Comparison of ENCODE assay signal across 8 cellular contexts in the genomic region with DNA sequence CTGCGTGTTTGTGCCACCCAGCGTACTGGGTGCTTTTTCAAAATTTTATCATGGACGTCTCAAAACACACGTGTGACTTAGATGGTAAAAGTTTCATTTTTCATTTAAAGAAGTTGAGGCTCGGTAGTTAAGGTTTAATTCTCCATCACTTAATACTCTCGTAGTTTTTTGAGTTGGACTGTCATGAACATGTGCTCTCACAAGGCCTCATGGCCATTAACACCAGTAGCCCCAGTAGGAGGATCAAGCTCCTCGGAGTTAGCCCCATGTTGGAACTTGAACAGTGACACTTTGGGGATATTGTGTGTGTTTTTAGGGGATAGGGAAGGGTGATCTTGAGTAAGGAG. TPM values are rescaled to one million over a fixed set of nuclear protein-coding genes. Genes with fewer than 3 reads are reported as not detected.
DNase-seq lines count a peak whose midpoint lies in the region; ATAC-seq and TF ChIP-seq lines count a peak whose summit lies in the region.

No MANE protein-coding gene starts in this region.

- no peaks in the 10 kb centered on the region for H3K27me3 ChIP-seq in CD4-positive, alpha-beta T cell (ENCODE audit: control insufficient read depth, insufficient read depth, low read length)
- H3K27me3 ChIP-seq in Loucy (ENCODE audit: insufficient read depth, low read length, poor library complexity, severe bottlenecking): no peaks in the 10 kb centered on the region
- H3K27me3 ChIP-seq in dorsolateral prefrontal cortex: no peaks in the 10 kb centered on the region
- no peaks in the 10 kb centered on the region for H3K27me3 ChIP-seq in neural cell (ENCODE audit: insufficient read depth, low read depth, low read length)

- intact Hi-C loops in CD4-positive, alpha-beta T cell (cut with DNase I, micrococcal nuclease): loop anchor here (1.0 to 5.0 kb wide), 6 partner anchors 32 to 458 kb away; partner anchors contain the start of genes NCL (in 2 of the 2), PDE6D (in 1 of the 2) and PSMD1 (in 1 of the 2)
- intact Hi-C loops in dorsolateral prefrontal cortex (cut with DNase I): loop anchor here (2.0 to 10.0 kb wide), 5 partner anchors 42 to 200 kb away; partner anchors contain the start of gene NCL (in 1 of the 2)

- H3K9me3 Mint-ChIP-seq in CD4-positive, alpha-beta T cell: no peaks in the 10 kb centered on the region

- H3K4me1 Mint-ChIP-seq in CD4-positive, alpha-beta T cell (ENCODE audit: low read depth): peaks cover 24% of the 10 kb centered on the region

- H3K4me1 ChIP-seq in Loucy (ENCODE audit: insufficient read depth, low read length, poor library complexity, severe bottlenecking): peaks cover 36% of the 10 kb centered on the region

- no peaks in the 10 kb centered on the region for H3K9me2 ChIP-seq in Loucy (replicated peaks; ENCODE audit: low read depth, low read length)
- no peaks in the 10 kb centered on the region for H3K9me2 ChIP-seq in neural cell (ENCODE audit: insufficient read depth, low read length)

- H4K20me1 ChIP-seq in Loucy (ENCODE audit: insufficient read depth, low read length, poor library complexity, severe bottlenecking) (no peaks in the 10 kb centered on the region), neural cell (ENCODE audit: insufficient read depth) (no peaks in the 10 kb centered on the region)

- H3K4me3 Mint-ChIP-seq in CD4-positive, alpha-beta T cell: peak overlapping the region; percentile 91

- no peaks in the 10 kb centered on the region for H3K27me3 Mint-ChIP-seq in CD4-positive, alpha-beta T cell

- H3K27ac ChIP-seq in CD4-positive, alpha-beta T cell (ENCODE audit: low read depth, low read length): peak overlapping the region; percentile 87
- H3K27ac ChIP-seq in dorsolateral prefrontal cortex (peak overlapping the region in 58 of 59 donors; percentile 62 to 97 (median 92)), neural cell (ENCODE audit: low read length) (peak overlapping the region; percentile 69)

- POLR2A ChIA-PET in CD4-positive, alpha-beta T cell (lab: Charles Lee): interaction anchor here (0.9 to 2.4 kb wide), 9 partner anchors 9 to 390 kb away, joined by 3 to 67 read pairs (median 5); partner anchors contain the start of genes HTR2B, NCL and PTMA

- peaks cover 19% of the 10 kb centered on the region for H3K79me2 ChIP-seq in Loucy (ENCODE audit: insufficient read depth, low read length)
- H3K79me2 ChIP-seq in neural cell (replicated peaks; ENCODE audit: insufficient read depth, low read length): no peaks in the 10 kb centered on the region

- TF ChIP-seq CTCF in CD4-positive, alpha-beta T cell (IDR thresholded peaks at IDR 0.05): no peak
- TF ChIP-seq CTCF in Loucy (conservative IDR thresholded peaks at IDR 0.05; ENCODE audit: low read length) (no peak), dorsolateral prefrontal cortex (IDR thresholded peaks at IDR 0.05 in 54 of 56, conservative IDR thresholded peaks at IDR 0.05 in 2 of 56; ENCODE audit: low read depth in 1 of 56, partially characterized antibody in 56 of 56) (no peak), neural cell (IDR thresholded peaks at IDR 0.05; ENCODE audit: poor library complexity, severe bottlenecking) (no peak)

- ATAC-seq in CD4-positive, alpha-beta T cell (ENCODE audit: poor library complexity): no peak
- no peak for ATAC-seq in GM21390 (IDR thresholded peaks at IDR 0.05; ENCODE audit: unreplicated experiment)

- H3K4me2 ChIP-seq in Loucy (ENCODE audit: low read depth, low read length, poor library complexity, severe bottlenecking) (peak overlapping the region; percentile 96), neural cell (ENCODE audit: low read length) (peak overlapping the region; percentile 54)

- CTCF ChIA-PET in CD4-positive, alpha-beta T cell (lab: Charles Lee): interaction anchor here (1.6 to 2.0 kb wide), 3 partner anchors 32 to 86 kb away, joined by 3 to 12 read pairs (median 5); no protein-coding TSS in a partner anchor

- H3K9ac ChIP-seq in Loucy (ENCODE audit: low read depth, low read length, poor library complexity, severe bottlenecking): peak overlapping the region; percentile 88
- peak overlapping the region; percentile 85 for H3K9ac ChIP-seq in neural cell (ENCODE audit: low read length)

- TF ChIP-seq RAD21 in neural cell (conservative IDR thresholded peaks at IDR 0.05): no peak

- H3K4me3 ChIP-seq in Loucy (ENCODE audit: low read length, poor library complexity, severe bottlenecking) (peak overlapping the region; percentile 88), dorsolateral prefrontal cortex (peak overlapping the region; percentile 55 to 98 (median 85)), neural cell (ENCODE audit: low read length) (peak overlapping the region; percentile 97)

- no peak for DNase-seq in CD4-positive, alpha-beta T cell
- DNase-seq in dorsolateral prefrontal cortex (no peak), HuH-7 (ENCODE audit: low spot score) (no peak), cortex of kidney (lab: John Stamatoyannopoulos, UW) (no peak), NOMO-1 (lab: John Stamatoyannopoulos, UW; ENCODE audit: unreplicated experiment in 2 of 2) (no peak)

- no peaks in the 10 kb centered on the region for H3K36me3 Mint-ChIP-seq in CD4-positive, alpha-beta T cell (ENCODE audit: low read depth)

- peak overlapping the region; percentile 78; the same call in 1 of the 2 replicates for H2AFZ ChIP-seq in Loucy (ENCODE audit: low read length)
- H2AFZ ChIP-seq in neural cell (ENCODE audit: low read depth, low read length): peak overlapping the region; percentile 95

- TF ChIP-seq EP300 in neural cell (conservative IDR thresholded peaks at IDR 0.05; ENCODE audit: poor library complexity, severe bottlenecking): no peak

- H3F3A ChIP-seq in Loucy (ENCODE audit: low read depth) (no peaks in the 10 kb centered on the region), neural cell (ENCODE audit: insufficient read depth, low read length, poor library complexity, severe bottlenecking) (no peaks in the 10 kb centered on the region)

- H3K27ac Mint-ChIP-seq in CD4-positive, alpha-beta T cell: peak overlapping the region; percentile 94

- no peaks in the 10 kb centered on the region for H3K9me3 ChIP-seq in CD4-positive, alpha-beta T cell (ENCODE audit: control insufficient read depth, low read length)
- H3K9me3 ChIP-seq in Loucy (ENCODE audit: insufficient read depth, low read depth, low read length): no peaks in the 10 kb centered on the region
- no peaks in the 10 kb centered on the region for H3K9me3 ChIP-seq in neural cell (ENCODE audit: low read length)

- H3K36me3 ChIP-seq in Loucy (ENCODE audit: insufficient read depth, low read length): no peaks in the 10 kb centered on the region
- H3K36me3 ChIP-seq in neural cell (ENCODE audit: insufficient read depth, low read length): no peaks in the 10 kb centered on the region

TF ChIP-seq in neural cell, 6 proteins besides CTCF, POLR2A, EP300 and RAD21:
- TF ChIP-seq POLR2AphosphoS5 (IDR thresholded peaks at IDR 0.05) (no peak), MXI1 (conservative IDR thresholded peaks at IDR 0.05; ENCODE audit: poor library complexity, severe bottlenecking) (peak; percentile 20), EZH2 (IDR thresholded peaks at IDR 0.05; ENCODE audit: borderline replicate concordance, insufficient read depth, low read length, poor library complexity, severe bottlenecking) (no peak), SMC3 (conservative IDR thresholded peaks at IDR 0.05; ENCODE audit: poor library complexity) (no peak)
TF ChIP-seq in neural cell: peak in this region for 1.

RNA-seq across cellular contexts. Expression of gene NMUR1, which starts 15.3 kb away (rescaled TPM):
- total RNA-seq in CD4-positive, alpha-beta T cell: under 1 TPM; 0.11 to 0.14 TPM
- total RNA-seq in dorsolateral prefrontal cortex: under 1 TPM in 76 of 120 experiments, not detected in 44; 0.13 to 0.76 (median 0.25) TPM
- polyA plus RNA-seq in neural cell: not detected in 2 replicates
- not detected in 2 replicates for polyA minus RNA-seq in neural cell

RNA-seq across cellular contexts. Expression of gene NCL, which starts 50.6 kb away (rescaled TPM):
- 100 to 1,000 TPM; 387 to 395 TPM for total RNA-seq in CD4-positive, alpha-beta T cell
- total RNA-seq in dorsolateral prefrontal cortex: 100 to 1,000 TPM; 239 to 396 (median 335) TPM
- polyA plus RNA-seq in neural cell: 99.8 and 101 TPM in 2 replicates
- polyA minus RNA-seq in neural cell: 159 and 219 TPM in 2 replicates
